Comparison of ENCODE assay signal across 33 cellular contexts in the genomic region with DNA sequence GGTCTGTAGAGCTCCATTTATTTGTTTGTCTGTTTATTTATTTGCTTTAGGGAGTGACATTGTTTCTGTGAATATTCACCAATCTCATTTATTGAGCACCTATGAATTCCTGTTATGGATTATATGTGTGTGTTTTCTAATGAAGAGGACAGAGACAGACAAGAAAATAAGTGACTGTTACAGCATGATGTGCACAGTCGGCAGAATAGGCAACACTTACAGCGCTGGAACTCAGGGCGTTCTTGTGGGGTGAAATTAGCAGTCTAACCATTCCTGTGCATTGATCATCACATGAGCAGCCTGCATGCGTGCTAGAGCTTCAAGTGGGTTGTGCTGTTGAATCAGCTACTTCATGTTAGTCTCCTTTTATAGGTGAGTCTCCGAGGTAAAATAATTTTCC.
"Had no signal": no experiment of that assay in that cellular context is flagged by ENCODE, and none has a peak within 500 bp of the region (broad histone marks: within the 10 kb centered on the region; RNA-seq: fewer than 3 reads in every experiment).

No MANE protein-coding gene starts in this region.

- FAIRE-seq: astrocyte, bronchial epithelial cell, colon had no signal

- H3K27ac ChIP-seq: adrenal gland, ascending aorta, body of pancreas, brain microvascular endothelial cell, breast epithelium, cardiac muscle cell had no signal

- H3K36me3 ChIP-seq: adrenal gland, ascending aorta, brain microvascular endothelial cell, breast epithelium, cardiac muscle cell had no signal

- H3K4me1 ChIP-seq: adrenal gland, ascending aorta, body of pancreas, breast epithelium had no signal

- DNase-seq: activated effector memory CD4-positive, alpha-beta T cell treated with anti-CD3 and anti-CD28 coated beads, Interleukin-2, amount 50 U/mL, for 16 hours; activated effector memory CD4-positive, alpha-beta T cell treated with Interleukin-2 at 50 U/mL for 16 hours; activated gamma-delta T cell; activated gamma-delta T cell treated with Interleukin-2 at 50 U/mL for 16 hours; activated naive CD4-positive, alpha-beta T cell; activated naive CD4-positive, alpha-beta T cell treated with anti-CD3 and anti-CD28 coated beads for 36 hours; activated naive CD4-positive, alpha-beta T cell treated with anti-CD3 and anti-CD28 coated beads, Interleukin-2, amount 10 ng/mL, durations not matched to agents 7 days and 5 days; activated naive CD4-positive, alpha-beta T cell treated with anti-CD3 and anti-CD28 coated beads, Interleukin-2, amount 50 U/mL, for 16 hours; activated naive CD4-positive, alpha-beta T cell treated with Interleukin-2 at 50 U/mL for 16 hours; activated naive CD8-positive, alpha-beta T cell treated with anti-CD3 and anti-CD28 coated beads for 36 hours; activated naive CD8-positive, alpha-beta T cell treated with anti-CD3 and anti-CD28 coated beads, Interleukin-2, amount 10 ng/mL, durations not matched to agents 7 days and 5 days; activated naive CD8-positive, alpha-beta T cell treated with anti-CD3 and anti-CD28 coated beads, Interleukin-2, amount 50 U/mL, for 24 hours; activated T-cell treated with anti-CD3 and anti-CD28 coated beads, Interleukin-2, amount 50 U/mL, for 4 hours; activated T-cell treated with anti-CD3 and anti-CD28 coated beads, Interleukin-2, amount 50 U/mL, for 48 hours; activated T-cell treated with anti-CD3 and anti-CD28 coated beads, Interleukin-2, amount 50 U/mL, for 72 hours; adrenal gland; amniotic stem cell; amygdala; anterior cingulate cortex; aorta; body of pancreas; brain microvascular endothelial cell; caudate nucleus; central memory CD4-positive, alpha-beta T cell; cerebellar nuclear complex had no signal

- H3K27me3 ChIP-seq: adrenal gland, ascending aorta, body of pancreas, brain microvascular endothelial cell, breast epithelium, cardiac muscle cell had no signal

- H3K4me3 ChIP-seq: adrenal gland, ascending aorta, body of pancreas, breast epithelium, cardiac muscle cell had no signal

- ATAC-seq: activated naive CD4-positive, alpha-beta T cell treated with anti-CD3 and anti-CD28 coated beads, Interleukin-2, amount 50 U/mL, for 72 hours; activated naive CD8-positive, alpha-beta T cell treated with anti-CD3 and anti-CD28 coated beads, Interleukin-2, amount 50 U/mL, for 24 hours; activated T-cell treated with anti-CD3 and anti-CD28 coated beads, Interleukin-2, amount 50 U/mL, for 4 hours; activated T-cell treated with anti-CD3 and anti-CD28 coated beads, Interleukin-2, amount 50 U/mL, for 72 hours; activated T-helper 17 cell treated with anti-CD3 and anti-CD28 coated beads, Interleukin-2, amount 50 U/mL, for 72 hours; body of pancreas had no signal

- H3K9me3 ChIP-seq: adrenal gland, ascending aorta, body of pancreas, breast epithelium had no signal
